In genomic region chr4:89055157-89056080, GRCh38 we compare ENCODE assay signal across 9 cellular contexts. TPM values are rescaled to one million over a fixed set of nuclear protein-coding genes. Genes with fewer than 3 reads are reported as not detected.
A peak's percentile ranks its signal among the peaks of the same experiment; 100 is the strongest.
DNase-seq lines count a peak whose midpoint lies in the region; ATAC-seq, FAIRE-seq and TF ChIP-seq lines count a peak whose summit lies in the region.
"Had no signal": no experiment of that assay in that cellular context is flagged by ENCODE, and none has a peak within 500 bp of the region (broad histone marks: within the 10 kb centered on the region; RNA-seq: fewer than 3 reads in every experiment).

No MANE protein-coding gene starts in this region.

- H2AK5ac ChIP-seq in mesenchymal stem cell (ENCODE audit: low read length, severe bottlenecking): no peak overlapping the region

- in situ Hi-C loops in brain microvascular endothelial cell (cut with HindIII; ENCODE audit: low pct_ligation_motif_present, low sequenced_read_pairs): no loop called here

- H2BK120ac ChIP-seq in mesenchymal stem cell (ENCODE audit: low read depth, low read length): no peak overlapping the region

- DNase-seq in right cardiac atrium (no peak), left cardiac atrium (no peak), brain microvascular endothelial cell (no peak), mesenchymal stem cell (no peak), vagina (ENCODE audit: extremely low spot score in 2 of 2) (no peak), RCC 7860 (ENCODE audit: low spot score) (no peak), mesenteric fat pad (ENCODE audit: low spot score) (no peak), Kasumi-1 (lab: John Stamatoyannopoulos, UW) (no peak)
- DNase-seq: activated naive CD4-positive, alpha-beta T cell treated with anti-CD3 and anti-CD28 coated beads, Interleukin-2, amount 10 ng/mL, durations not matched to agents 7 days and 5 days had no signal

- no peaks in the 10 kb centered on the region for H3K27me3 ChIP-seq in right cardiac atrium (ENCODE audit: control insufficient read depth, insufficient read depth)
- no peaks in the 10 kb centered on the region for H3K27me3 ChIP-seq in brain microvascular endothelial cell (replicated peaks)
- H3K27me3 ChIP-seq in mesenchymal stem cell (ENCODE audit: control insufficient read depth in 1 of 2, insufficient read depth in 1 of 2, low read length in 2 of 2): no peaks in the 10 kb centered on the region
- no peaks in the 10 kb centered on the region for H3K27me3 ChIP-seq in vagina

- no peak overlapping the region for H2AFZ ChIP-seq in mesenchymal stem cell (ENCODE audit: low read depth, low read length)

- H2BK12ac ChIP-seq in mesenchymal stem cell (ENCODE audit: low read length in 2 of 2): no peak overlapping the region

- H3K9me3 ChIP-seq in right cardiac atrium (ENCODE audit: control insufficient read depth, low read length): no peaks in the 10 kb centered on the region
- no peaks in the 10 kb centered on the region for H3K9me3 ChIP-seq in mesenchymal stem cell (ENCODE audit: control insufficient read depth, low read length)
- H3K9me3 ChIP-seq in vagina: no peaks in the 10 kb centered on the region

- no peak overlapping the region for H2BK5ac ChIP-seq in mesenchymal stem cell (ENCODE audit: low read depth, low read length, poor library complexity, severe bottlenecking)

- ATAC-seq in right cardiac atrium: no peak
- ATAC-seq in left cardiac atrium: no peak

- no peak overlapping the region for H2BK15ac ChIP-seq in mesenchymal stem cell (ENCODE audit: low read depth, poor library complexity, severe bottlenecking)

- intact Hi-C loops in right cardiac atrium (cut with DNase I): no loop called here
- intact Hi-C loops in left cardiac atrium (cut with DNase I): no loop called here
- intact Hi-C loops in vagina (cut with DNase I): no loop called here

- no peak overlapping the region for H4K91ac ChIP-seq in mesenchymal stem cell (ENCODE audit: low read length)

- H3K9ac ChIP-seq in mesenchymal stem cell (ENCODE audit: low read length): peak overlapping the region; percentile 90

- 60% methylated on average over 1 of the region's 1 CpG for WGBS in right cardiac atrium
- WGBS in mesenchymal stem cell: no CpG with 5 or more reads among the region's 1 CpG

- no peak overlapping the region for H3K18ac ChIP-seq in mesenchymal stem cell (ENCODE audit: low read depth in 1 of 2, low read length in 2 of 2)

- no peak overlapping the region for H3K23ac ChIP-seq in mesenchymal stem cell (ENCODE audit: low read length in 2 of 2)

- TF ChIP-seq POLR2A in vagina (IDR thresholded peaks at IDR 0.05): no peak

- TF ChIP-seq CTCF in brain microvascular endothelial cell (IDR thresholded peaks at IDR 0.05; ENCODE audit: low read depth, low read length, missing control alignments) (no peak), vagina (IDR thresholded peaks at IDR 0.05) (no peak)

- H3K4me1 ChIP-seq in right cardiac atrium (ENCODE audit: control insufficient read depth, insufficient read depth, low read length): no peaks in the 10 kb centered on the region
- H3K4me1 ChIP-seq in mesenchymal stem cell (ENCODE audit: control insufficient read depth, insufficient read depth, low read depth, low read length): no peaks in the 10 kb centered on the region
- H3K4me1 ChIP-seq in vagina: peaks cover 29% of the 10 kb centered on the region

- peaks cover 9% of the 10 kb centered on the region for H3K79me1 ChIP-seq in mesenchymal stem cell (replicated peaks; ENCODE audit: low read length, poor library complexity, severe bottlenecking)

- H3K4me3 ChIP-seq in right cardiac atrium (ENCODE audit: low read length): peak overlapping the region; percentile 10
- H3K4me3 ChIP-seq in brain microvascular endothelial cell (ENCODE audit: low read depth, low read length): peak overlapping the region; percentile 54
- H3K4me3 ChIP-seq in mesenchymal stem cell (ENCODE audit: insufficient read depth in 1 of 2, low read depth in 1 of 2, low read length in 2 of 2): peak overlapping the region in 1 of 2 experiments; percentile 82
- H3K4me3 ChIP-seq in vagina: peak overlapping the region; percentile 11 to 47

- no peak overlapping the region for H3K4ac ChIP-seq in mesenchymal stem cell (ENCODE audit: low read depth in 1 of 2, low read length in 2 of 2)

- H3K36me3 ChIP-seq in brain microvascular endothelial cell (replicated peaks): no peaks in the 10 kb centered on the region
- no peaks in the 10 kb centered on the region for H3K36me3 ChIP-seq in mesenchymal stem cell (ENCODE audit: control insufficient read depth in 1 of 2, insufficient read depth in 2 of 2, low read depth in 1 of 2, low read length in 2 of 2)
- no peaks in the 10 kb centered on the region for H3K36me3 ChIP-seq in vagina

- no peak for FAIRE-seq in RCC 7860 (lab: Jason Lieb, UNC)

- H4K8ac ChIP-seq in mesenchymal stem cell (ENCODE audit: low read length): no peak overlapping the region

- peak overlapping the region; percentile 70 for H3K4me2 ChIP-seq in mesenchymal stem cell (ENCODE audit: low read length, poor library complexity, severe bottlenecking)

- H3K14ac ChIP-seq in mesenchymal stem cell (ENCODE audit: low read length in 2 of 2): no peak overlapping the region

- H3K27ac ChIP-seq in right cardiac atrium (ENCODE audit: low read length) (no peak overlapping the region), brain microvascular endothelial cell (no peak overlapping the region), mesenchymal stem cell (ENCODE audit: low read length, poor library complexity, severe bottlenecking) (no peak overlapping the region), vagina (no peak overlapping the region)

RNA-seq across cellular contexts. Expression of gene FAM13A, which starts 1.6 kb away (rescaled TPM):
- total RNA-seq in right cardiac atrium (10 to 100 TPM in 3 of 4 donors, 1 to 10 TPM in 1; 8.8 to 18.5 (median 17.2) TPM), left cardiac atrium (10 to 100 TPM; 10.1 to 24.9 TPM), vagina (32.2 TPM), mesenteric fat pad (29.6 TPM)
- polyA plus RNA-seq in right cardiac atrium: 9.8 TPM
- polyA plus RNA-seq in mesenchymal stem cell (2013, experiment 1 of 2): 9.8 TPM
- 10.2 TPM for polyA plus RNA-seq in mesenchymal stem cell (2013, experiment 2 of 2)

RNA-seq across cellular contexts. Expression of gene TIGD2, which starts 55.9 kb away (rescaled TPM):
- total RNA-seq in right cardiac atrium (1 to 10 TPM; 1.8 to 2.8 (median 2.3) TPM), left cardiac atrium (1 to 10 TPM; 2.2 to 2.7 TPM), vagina (4.4 TPM), mesenteric fat pad (4.3 TPM)
- 1.3 TPM for polyA plus RNA-seq in right cardiac atrium
- 5.9 TPM for polyA plus RNA-seq in mesenchymal stem cell (2013, experiment 1 of 2)
- polyA plus RNA-seq in mesenchymal stem cell (2013, experiment 2 of 2): 6.4 TPM
